In the genomic region with DNA sequence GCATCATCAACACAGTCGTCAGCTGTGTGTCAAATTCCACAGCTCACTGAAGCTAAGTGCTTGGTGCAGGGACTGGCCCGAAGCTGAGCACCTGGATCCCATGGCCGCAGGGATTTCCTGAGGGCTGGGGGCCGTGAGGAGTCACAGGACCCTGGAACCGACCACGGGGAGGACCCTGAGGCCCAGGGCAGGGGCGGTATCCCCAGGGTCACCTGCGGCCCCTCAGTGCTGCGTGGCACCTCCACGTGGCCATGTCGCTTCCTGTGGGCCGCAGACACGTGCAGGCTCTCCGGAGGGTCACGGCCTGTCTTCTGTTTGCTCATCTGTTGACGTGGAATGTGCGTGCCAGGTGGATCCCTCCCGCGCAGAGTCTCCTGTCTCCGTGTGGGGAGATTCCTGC, we compare ENCODE assay signal across 11 cellular contexts. TPM values are rescaled to one million over a fixed set of nuclear protein-coding genes. Genes with fewer than 3 reads are reported as not detected.
"Had no signal": no experiment of that assay in that cellular context is flagged by ENCODE, and none has a peak within 500 bp of the region (broad histone marks: within the 10 kb centered on the region; RNA-seq: fewer than 3 reads in every experiment).

No MANE protein-coding gene starts in this region.

- H3K4me3 ChIP-seq: GM23248, GM23338, HAP-1 had no signal

- ATAC-seq: GM23338, HCT116 had no signal

- H2AFZ ChIP-seq: GM23248, GM23338 had no signal

- H3K9me3 Mint-ChIP-seq: GM23338, H9, HFFc6 had no signal

- H3K4me2 ChIP-seq: GM23338 had no signal

- H3K36me3 ChIP-seq: HAP-1 had no signal

- DNase-seq: GM23248, GOT3, H7, H9, HCEC 1CT, HFFc6 had no signal

- H3K9ac ChIP-seq: GM23248 had no signal

- H3K4me1 ChIP-seq: HAP-1 had no signal

- H3K9me3 ChIP-seq: HAP-1 had no signal

- H3K27ac Mint-ChIP-seq: GM23338, H9, HFFc6 had no signal

- H3K27ac ChIP-seq: GM23248 had no signal

- H3K4me3 Mint-ChIP-seq: GM23338, H9, HFFc6 had no signal

RNA-seq across cellular contexts. Expression of gene NKX6-2, which starts 53.4 kb away (rescaled TPM):
- total RNA-seq: GM23248, H1, H4, HFFc6 had no signal
